Comparison of ENCODE assay signal across 27 cellular contexts in genomic region chr2:187590175-187590574, GRCh38.
"Had no signal": no experiment of that assay in that cellular context is flagged by ENCODE, and none has a peak within 500 bp of the region (broad histone marks: within the 10 kb centered on the region; RNA-seq: fewer than 3 reads in every experiment).

No MANE protein-coding gene starts in this region.

- H3K27ac ChIP-seq: stomach, suprapubic skin, testis, thoracic aorta, thyroid gland, tibial artery, tibial nerve, transverse colon, upper lobe of left lung, upper lobe of right lung, uterus, vagina had no signal

- DNase-seq: stimulated activated CD4-positive, alpha-beta T cell treated with anti-CD3 and anti-CD28 coated beads, Interleukin-2, amount 100 ng/mL, for 48 hours; stimulated activated CD4-positive, alpha-beta T cell treated with anti-CD3 and anti-CD28 coated beads, Interleukin-4, amount 100 ng/mL, for 1 hour; stimulated activated CD4-positive, alpha-beta T cell treated with anti-CD3 and anti-CD28 coated beads, Interleukin-4, amount 100 ng/mL, for 24 hours; stimulated activated CD4-positive, alpha-beta T cell treated with anti-CD3 and anti-CD28 coated beads, Interleukin-4, amount 100 ng/mL, for 4 hours; stimulated activated CD8-positive, alpha-beta memory T cell treated with anti-CD3 and anti-CD28 coated beads, Interleukin-4, amount 100 ng/mL, for 48 hours; stimulated activated naive B cell treated with anti-CD40 and anti-IgM and Interleukin-4, amounts not matched to agents 10 μg/mL and 1 μg/mL and 100 μg/mL, for 72 hours; stimulated activated naive CD4-positive, alpha-beta T cell; stimulated activated naive CD4-positive, alpha-beta T cell treated with Interleukin-2 at 50 U/mL for 16 hours; stimulated activated naive CD8-positive, alpha-beta T cell treated with anti-CD3 and anti-CD28 coated beads, Interleukin-15, amount 100 ng/mL, for 72 hours; stimulated activated naive CD8-positive, alpha-beta T cell treated with anti-CD3 and anti-CD28 coated beads, Interleukin-15, Interleukin-2, amounts not matched to agents 100 U/mL and 50 U/mL, for 24 hours; stomach; substantia nigra; testis; thyroid gland; tibial artery; transverse colon; trophoblast cell; upper lobe of left lung; upper lobe of right lung; uterus had no signal

- H3K27me3 ChIP-seq: stomach, suprapubic skin, testis, thyroid gland, tibial artery, tibial nerve, transverse colon, upper lobe of left lung, upper lobe of right lung, uterus, vagina had no signal

- H3K4me3 ChIP-seq: stomach, suprapubic skin, testis, thoracic aorta, thyroid gland, tibial artery, tibial nerve, transverse colon, upper lobe of left lung, upper lobe of right lung, uterus, vagina had no signal

- H3K4me1 ChIP-seq: stomach, suprapubic skin, testis, thyroid gland, tibial artery, transverse colon, upper lobe of left lung, upper lobe of right lung, uterus, vagina had no signal

- H3K9me3 ChIP-seq: stomach, suprapubic skin, testis, thoracic aorta, thyroid gland, tibial artery, tibial nerve, transverse colon, upper lobe of left lung, upper lobe of right lung, uterus, vagina had no signal

- ATAC-seq: stimulated activated effector memory CD8-positive, alpha-beta T cell treated with anti-CD3 and anti-CD28 coated beads, Interleukin-12 subunit alpha, Interleukin-12 subunit beta, amount 100 ng/mL, for 72 hours; stimulated activated memory B cell treated with anti-CD40 and anti-IgM and Interleukin-4, amounts not matched to agents 10 μg/mL and 1 μg/mL and 100 μg/mL, for 72 hours; stimulated activated naive B cell treated with anti-CD40 and anti-IgM and Interleukin-4, amounts not matched to agents 10 μg/mL and 1 μg/mL and 100 μg/mL, for 72 hours; stimulated activated naive CD8-positive, alpha-beta T cell treated with anti-CD3 and anti-CD28 coated beads, Interleukin-15, amount 100 ng/mL, for 72 hours; stimulated activated naive CD8-positive, alpha-beta T cell treated with anti-CD3 and anti-CD28 coated beads, Interleukin-15, Interleukin-2, amounts not matched to agents 100 U/mL and 50 U/mL, for 24 hours; upper lobe of right lung had no signal

- H3K36me3 ChIP-seq: stomach, suprapubic skin, thoracic aorta, thyroid gland, tibial artery, tibial nerve, transverse colon, upper lobe of left lung, upper lobe of right lung, uterus, vagina had no signal

- FAIRE-seq: urothelium cell line had no signal
